In genomic region chr17:2042355-2042929, GRCh38 we compare ENCODE assay signal across 7 cellular contexts. TPM values are rescaled to one million over a fixed set of nuclear protein-coding genes. Genes with fewer than 3 reads are reported as not detected.
DNase-seq lines count a peak whose midpoint lies in the region; ATAC-seq and TF ChIP-seq lines count a peak whose summit lies in the region.

No MANE protein-coding gene starts in this region.

- TF ChIP-seq CTCF in PC-3 (conservative IDR thresholded peaks at IDR 0.05; ENCODE audit: low read depth, low read length) = no peak

- peak; percentile 39 for DNase-seq in HCEC 1CT
- DNase-seq in PC-3 = no peak
- DNase-seq in 8988T = no peak
- no peak for DNase-seq in GDM1 (lab: John Stamatoyannopoulos, UW)

- ATAC-seq in PC-3 (peak; percentile 13; the same call in 1 of the 2 replicates), GM18502 (IDR thresholded peaks at IDR 0.05; ENCODE audit: poor library complexity, unreplicated experiment) (no peak)

- BruUV-seq in PC-3 (replicated peaks; lab: Mats Ljungman, UMichigan) = no TSS peak

- H3K4me2 ChIP-seq in PC-3 (ENCODE audit: low read length) = peak overlapping the region; percentile 99

- H3K4me1 ChIP-seq in PC-3 (ENCODE audit: insufficient read depth, low read length) (peaks cover 25% of the 10 kb centered on the region), duodenal mucosa (ENCODE audit: control insufficient read depth in 1 of 2, insufficient read depth in 2 of 2, low read length in 2 of 2) (peaks cover 9 to 17% of the 10 kb centered on the region in 2 donors), mucosa of stomach (ENCODE audit: control insufficient read depth, insufficient read depth, low read length) (peaks cover 17% of the 10 kb centered on the region)

- peaks cover 6% of the 10 kb centered on the region; the same call in 1 of the 2 replicates for H3K36me3 ChIP-seq in PC-3 (ENCODE audit: low read depth, low read length)
- peaks cover 2 to 29% of the 10 kb centered on the region in 2 donors for H3K36me3 ChIP-seq in duodenal mucosa (ENCODE audit: control insufficient read depth in 1 of 2, insufficient read depth in 2 of 2, low read length in 2 of 2)
- no peaks in the 10 kb centered on the region for H3K36me3 ChIP-seq in mucosa of stomach (ENCODE audit: control insufficient read depth, insufficient read depth, low read length)

- peaks cover 15% of the 10 kb centered on the region for H3K79me2 ChIP-seq in PC-3 (ENCODE audit: low read length)

- no peaks in the 10 kb centered on the region for H4K20me1 ChIP-seq in PC-3 (ENCODE audit: low read length)

- POLR2A ChIA-PET in PC-3 (lab: Charles Lee; ENCODE audit: unreplicated experiment) = no interaction called here

- H3K9me3 ChIP-seq in PC-3 (ENCODE audit: low read length) (no peaks in the 10 kb centered on the region), duodenal mucosa (ENCODE audit: control insufficient read depth in 1 of 2, low read length in 2 of 2) (no peaks in the 10 kb centered on the region), mucosa of stomach (ENCODE audit: control insufficient read depth, low read length) (no peaks in the 10 kb centered on the region)

- H3K27me3 ChIP-seq in PC-3 (ENCODE audit: low read length) (no peaks in the 10 kb centered on the region), duodenal mucosa (ENCODE audit: control insufficient read depth in 1 of 2, insufficient read depth in 2 of 2, low read length in 2 of 2) (no peaks in the 10 kb centered on the region), mucosa of stomach (ENCODE audit: control insufficient read depth, insufficient read depth, low read length) (no peaks in the 10 kb centered on the region)

- no peaks in the 10 kb centered on the region for H3K9me2 ChIP-seq in PC-3 (replicated peaks; ENCODE audit: low read length)

- peaks cover 4% of the 10 kb centered on the region for H3F3A ChIP-seq in PC-3 (ENCODE audit: low read length, unreplicated experiment)

- intact Hi-C loops in PC-3 (cut with micrococcal nuclease) = no loop called here

- peak overlapping the region; percentile 79 for H2AFZ ChIP-seq in PC-3 (ENCODE audit: low read length)

- H3K4me3 ChIP-seq in PC-3 (ENCODE audit: low read length) (peak overlapping the region; percentile 90), duodenal mucosa (ENCODE audit: low read depth in 1 of 2, low read length in 2 of 2) (peak overlapping the region; percentile 92 to 96), mucosa of stomach (ENCODE audit: low read length) (peak overlapping the region; percentile 95)

- CTCF ChIA-PET in PC-3 (lab: Charles Lee) = no interaction called here

- H3K27ac ChIP-seq in PC-3 (ENCODE audit: low read length) (peak overlapping the region; percentile 55), duodenal mucosa (ENCODE audit: low read depth, low read length) (peak overlapping the region; percentile 90)

- peak overlapping the region; percentile 92 for H3K9ac ChIP-seq in PC-3 (ENCODE audit: low read length)
- peak overlapping the region; percentile 71 to 92 for H3K9ac ChIP-seq in duodenal mucosa (ENCODE audit: low read depth in 1 of 2, low read length in 2 of 2)
- H3K9ac ChIP-seq in mucosa of stomach (ENCODE audit: low read length) = peak overlapping the region; percentile 86

RNA-seq across cellular contexts. Expression of gene OVCA2, which starts 0.6 kb away (rescaled TPM):
- total RNA-seq in PC-3 (2014; rRNA removed) = 45.7 and 58.6 TPM in 2 replicates

RNA-seq across cellular contexts. Expression of gene HIC1, which starts 12.5 kb away (rescaled TPM):
- total RNA-seq in PC-3 (2014; rRNA removed) = 2.0 and 4.4 TPM in 2 replicates

RNA-seq across cellular contexts. Expression of gene DPH1, which starts 12.5 kb away (rescaled TPM):
- total RNA-seq in PC-3 (2014; rRNA removed) = 47.9 and 57.4 TPM in 2 replicates

RNA-seq across cellular contexts. Expression of gene RTN4RL1, which starts 17.3 kb away (rescaled TPM):
- 6.9 and 7.9 TPM in 2 replicates for total RNA-seq in PC-3 (2014; rRNA removed)
